In the genomic region with DNA sequence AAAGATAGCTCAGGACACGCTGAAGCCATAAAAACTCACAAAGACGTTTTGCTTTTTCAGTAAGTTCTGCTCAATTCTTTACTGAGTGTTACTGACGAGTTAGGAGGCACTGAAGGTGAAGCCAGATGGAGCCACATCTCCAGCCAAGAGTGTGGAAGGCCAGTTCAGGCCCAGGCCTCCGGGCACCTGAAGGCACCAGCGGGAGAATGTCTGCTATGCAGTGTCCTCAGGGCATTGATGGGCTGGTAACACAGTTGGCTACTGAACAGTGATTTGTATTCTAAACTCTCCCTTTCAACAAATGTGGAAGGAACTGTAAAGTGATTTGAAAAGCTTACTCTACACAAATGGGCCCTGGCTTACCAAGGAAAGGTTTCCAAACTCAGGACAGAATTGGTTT, we compare ENCODE assay signal across 12 cellular contexts.
"Had no signal": no experiment of that assay in that cellular context is flagged by ENCODE, and none has a peak within 500 bp of the region (broad histone marks: within the 10 kb centered on the region; RNA-seq: fewer than 3 reads in every experiment).

No MANE protein-coding gene starts in this region.

- H3K4me3 Mint-ChIP-seq: central memory CD8-positive, alpha-beta T cell; effector memory CD8-positive, alpha-beta T cell; natural killer cell treated with Interleukin-12 subunit alpha and Interleukin-12 subunit beta and Interleukin-15 and Interleukin-18, amount 100 ng/mL, for 72 hours; stimulated activated naive CD8-positive, alpha-beta T cell treated with anti-CD3 and anti-CD28 coated beads, Interleukin-15, amount 100 ng/mL, for 72 hours; T-helper 1 cell treated with Interleukin-12 subunit alpha and Interleukin-12 subunit beta and Interleukin-4 antibody, amounts not matched to agents 30 μg/mL and 1 μg/mL, for 36 hours had no signal

- H3K9me3 Mint-ChIP-seq: central memory CD8-positive, alpha-beta T cell; effector memory CD8-positive, alpha-beta T cell; natural killer cell treated with Interleukin-12 subunit alpha and Interleukin-12 subunit beta and Interleukin-15 and Interleukin-18, amount 100 ng/mL, for 72 hours; stimulated activated naive CD8-positive, alpha-beta T cell treated with anti-CD3 and anti-CD28 coated beads, Interleukin-15, amount 100 ng/mL, for 72 hours; T-helper 1 cell treated with Interleukin-12 subunit alpha and Interleukin-12 subunit beta and Interleukin-4 antibody, amounts not matched to agents 30 μg/mL and 1 μg/mL, for 36 hours had no signal

- H3K36me3 Mint-ChIP-seq: natural killer cell treated with Interleukin-12 subunit alpha and Interleukin-12 subunit beta and Interleukin-15 and Interleukin-18, amount 100 ng/mL, for 72 hours had no signal

- H3K27ac Mint-ChIP-seq: natural killer cell treated with Interleukin-12 subunit alpha and Interleukin-12 subunit beta and Interleukin-15 and Interleukin-18, amount 100 ng/mL, for 72 hours; stimulated activated naive CD8-positive, alpha-beta T cell treated with anti-CD3 and anti-CD28 coated beads, Interleukin-15, amount 100 ng/mL, for 72 hours; T-helper 1 cell treated with Interleukin-12 subunit alpha and Interleukin-12 subunit beta and Interleukin-4 antibody, amounts not matched to agents 30 μg/mL and 1 μg/mL, for 36 hours had no signal

- H3K27me3 Mint-ChIP-seq: central memory CD8-positive, alpha-beta T cell; effector memory CD8-positive, alpha-beta T cell; natural killer cell treated with Interleukin-12 subunit alpha and Interleukin-12 subunit beta and Interleukin-15 and Interleukin-18, amount 100 ng/mL, for 72 hours; stimulated activated naive CD8-positive, alpha-beta T cell treated with anti-CD3 and anti-CD28 coated beads, Interleukin-15, amount 100 ng/mL, for 72 hours had no signal

- DNase-seq: activated naive CD4-positive, alpha-beta T cell treated with anti-CD3 and anti-CD28 coated beads, Interleukin-2, amount 50 U/mL, for 16 hours; activated T-cell treated with anti-CD3 and anti-CD28 coated beads, Interleukin-2, amount 50 U/mL, for 1 hour; body of pancreas; effector memory CD8-positive, alpha-beta T cell; hypothalamus; left colon; stimulated activated CD4-positive, alpha-beta T cell treated with anti-CD3 and anti-CD28 coated beads, Interleukin-4, amount 100 ng/mL, for 4 hours; stimulated activated naive CD8-positive, alpha-beta T cell treated with anti-CD3 and anti-CD28 coated beads, Interleukin-15, amount 100 ng/mL, for 72 hours had no signal

- ATAC-seq: activated CD4-positive, CD25-positive, alpha-beta regulatory T cell treated with anti-CD3 and anti-CD28 coated beads, Interleukin-2, amount 50 U/mL, for 24 hours; body of pancreas; effector memory CD8-positive, alpha-beta T cell; left colon; stimulated activated naive CD8-positive, alpha-beta T cell treated with anti-CD3 and anti-CD28 coated beads, Interleukin-15, amount 100 ng/mL, for 72 hours had no signal
